9 cellular contexts compared by ENCODE assay signal in genomic region chr2:200964498-200964897, GRCh38. TPM values are rescaled to one million over a fixed set of nuclear protein-coding genes. Genes with fewer than 3 reads are reported as not detected.
DNase-seq lines count a peak whose midpoint lies in the region; ATAC-seq and TF ChIP-seq lines count a peak whose summit lies in the region.
"Had no signal": no experiment of that assay in that cellular context is flagged by ENCODE, and none has a peak within 500 bp of the region (broad histone marks: within the 10 kb centered on the region; RNA-seq: fewer than 3 reads in every experiment).

No MANE protein-coding gene starts in this region.

- H3K4me1 Mint-ChIP-seq in CD4-positive, alpha-beta T cell (ENCODE audit: low read depth) = peaks cover 73% of the 10 kb centered on the region
- peaks cover 45% of the 10 kb centered on the region for H3K4me1 Mint-ChIP-seq in neural crest cell

- intact Hi-C loops in CD4-positive, alpha-beta T cell (cut with DNase I, micrococcal nuclease) = loop anchor here (5.0 to 10.0 kb wide), 6 partner anchors 102 to 440 kb away; partner anchors contain the start of genes BZW1 (in 1 of the 2), CLK1 (in 1 of the 2) and SGO2 (in 1 of the 2)

- no peaks in the 10 kb centered on the region for H3K27me3 ChIP-seq in CD4-positive, alpha-beta T cell (ENCODE audit: control insufficient read depth, insufficient read depth, low read length)
- H3K27me3 ChIP-seq: adrenal gland had no signal

- peak overlapping the region; percentile 99 for H3K4me3 Mint-ChIP-seq in CD4-positive, alpha-beta T cell
- H3K4me3 Mint-ChIP-seq in neural crest cell = peak overlapping the region; percentile 97

- TF ChIP-seq CTCF in CD4-positive, alpha-beta T cell (IDR thresholded peaks at IDR 0.05) = no peak
- TF ChIP-seq CTCF in LNCaP clone FGC (IDR thresholded peaks at IDR 0.05; ENCODE audit: control insufficient read depth, extremely low read depth, insufficient read depth) = no peak
- TF ChIP-seq CTCF in neural crest cell (conservative IDR thresholded peaks at IDR 0.05) = no peak

- no peak overlapping the region for H3K27ac ChIP-seq in CD4-positive, alpha-beta T cell (ENCODE audit: low read depth, low read length)

- H3K9me3 Mint-ChIP-seq in CD4-positive, alpha-beta T cell = no peaks in the 10 kb centered on the region
- no peaks in the 10 kb centered on the region for H3K9me3 Mint-ChIP-seq in neural crest cell

- no peak for TF ChIP-seq POLR2A in GM18505 (IDR thresholded peaks at IDR 0.05; ENCODE audit: borderline replicate concordance, extremely low read depth, insufficient read depth, insufficient read length)

- H3K27me3 Mint-ChIP-seq in CD4-positive, alpha-beta T cell = no peaks in the 10 kb centered on the region
- H3K27me3 Mint-ChIP-seq in neural crest cell (ENCODE audit: low read depth) = no peaks in the 10 kb centered on the region

- peak overlapping the region; percentile 100 for H3K27ac Mint-ChIP-seq in CD4-positive, alpha-beta T cell
- peak overlapping the region; percentile 31 for H3K27ac Mint-ChIP-seq in neural crest cell (ENCODE audit: unreplicated experiment)

- CTCF ChIA-PET in CD4-positive, alpha-beta T cell (lab: Charles Lee) = interaction anchor here (1.4 to 3.6 kb wide), 5 partner anchors 10 to 268 kb away, joined by 4 to 25 read pairs (median 8); partner anchors contain the start of gene NIF3L1

- H3K36me3 Mint-ChIP-seq in CD4-positive, alpha-beta T cell (ENCODE audit: low read depth) = peaks cover 15% of the 10 kb centered on the region
- H3K36me3 Mint-ChIP-seq in neural crest cell (ENCODE audit: low read depth) = no peaks in the 10 kb centered on the region

- peak overlapping the region; percentile 86 for H3K4me3 ChIP-seq in LNCaP clone FGC (ENCODE audit: low read depth, low read length)

- no peak for DNase-seq in CD4-positive, alpha-beta T cell
- DNase-seq in LNCaP clone FGC (ENCODE audit: low read depth) (no peak), dermis blood vessel endothelial cell (peak; percentile 13), neural crest cell (ENCODE audit: low read depth, low spot score) (no peak), NCI-H1092 treated with DMSO at 0.1 percent for 48 hours (lab: John Stamatoyannopoulos, UW) (no peak), NCI-H524 (lab: John Stamatoyannopoulos, UW) (no peak), NCI-H748 (lab: John Stamatoyannopoulos, UW; ENCODE audit: unreplicated experiment) (no peak)
- DNase-seq: adrenal gland had no signal

- ATAC-seq in CD4-positive, alpha-beta T cell (ENCODE audit: poor library complexity) = no peak
- no peak for ATAC-seq in GM18505 (IDR thresholded peaks at IDR 0.05; ENCODE audit: unreplicated experiment)

- POLR2A ChIA-PET in CD4-positive, alpha-beta T cell (lab: Charles Lee) = interaction anchor here (0.6 to 5.2 kb wide), 11 partner anchors 12 to 270 kb away, joined by 3 to 56 read pairs (median 12); partner anchors contain the start of genes BZW1, CFLAR, CLK1 and HYCC2

- H3K9me3 ChIP-seq in CD4-positive, alpha-beta T cell (ENCODE audit: control insufficient read depth, low read length) = no peaks in the 10 kb centered on the region
- H3K9me3 ChIP-seq: adrenal gland had no signal

RNA-seq across cellular contexts. Expression of gene ORC2, which starts 1.0 kb away (rescaled TPM):
- total RNA-seq in CD4-positive, alpha-beta T cell = 10 to 100 TPM; 25.0 to 26.6 TPM
- 19.7 and 25.5 TPM in 2 replicates for total RNA-seq in dermis blood vessel endothelial cell
- 30.9 and 40.3 TPM in 2 replicates for total RNA-seq in neural crest cell
